In genomic region chr5:67010684-67011409, GRCh38 we compare ENCODE assay signal across 8 cellular contexts.
DNase-seq lines count a peak whose midpoint lies in the region; ATAC-seq, FAIRE-seq and TF ChIP-seq lines count a peak whose summit lies in the region.

No MANE protein-coding gene starts in this region.

- TF ChIP-seq EP300 in K562 (IDR thresholded peaks at IDR 0.05; ENCODE audit: low read length) (no peak), ovary (IDR thresholded peaks at IDR 0.05) (no peak)

- H3K4me1 ChIP-seq in K562 (replicated peaks in 1 of 2; ENCODE audit: control insufficient read depth in 2 of 2, insufficient read depth in 2 of 2, low read length in 2 of 2) (peaks cover 0 to 62% of the 10 kb centered on the region in 2 experiments; a peak in 4 of 5 replicates), muscle layer of colon (ENCODE audit: insufficient read depth, low read length) (peaks cover 60% of the 10 kb centered on the region), ovary (ENCODE audit: insufficient read depth) (peaks cover 11% of the 10 kb centered on the region)

- no peaks in the 10 kb centered on the region for H3K27me3 Mint-ChIP-seq in stimulated activated naive CD8-positive, alpha-beta T cell treated with anti-CD3 and anti-CD28 coated beads, Interleukin-15, amount 100 ng/mL, for 72 hours

- H3K4me1 Mint-ChIP-seq in stimulated activated naive CD8-positive, alpha-beta T cell treated with anti-CD3 and anti-CD28 coated beads, Interleukin-15, amount 100 ng/mL, for 72 hours: peaks cover 97% of the 10 kb centered on the region

- H3K4me3 ChIP-seq in K562: no peak overlapping the region
- H3K4me3 ChIP-seq in muscle layer of colon (ENCODE audit: low read depth in 1 of 2, low read length in 2 of 2): peak overlapping the region in 1 of 2 donors; percentile 12
- no peak overlapping the region for H3K4me3 ChIP-seq in ovary

- in situ Hi-C loops in K562 (cut with MboI): no loop called here

- H3K27ac Mint-ChIP-seq in stimulated activated naive CD8-positive, alpha-beta T cell treated with anti-CD3 and anti-CD28 coated beads, Interleukin-15, amount 100 ng/mL, for 72 hours: peak overlapping the region in 1 of 2 donors; percentile 33

- TF ChIP-seq RAD21 in K562 (CRISPR knock-in tag; conservative IDR thresholded peaks at IDR 0.05 in 1 of 2, IDR thresholded peaks at IDR 0.05 in 1 of 2): no peak

- TF ChIP-seq CTCF in K562 (IDR thresholded peaks at IDR 0.05 in 2 of 3, conservative IDR thresholded peaks at IDR 0.05 in 1 of 3; ENCODE audit: insufficient read depth in 2 of 3, low read depth in 1 of 3, low read length in 3 of 3) (no peak), ovary (IDR thresholded peaks at IDR 0.05) (no peak)

- CTCF ChIA-PET in K562 (lab: Yijun Ruan, JAX; ENCODE audit: low intra/inter-chr PET ratio): no interaction called here

- H3K27me3 ChIP-seq in K562 (ENCODE audit: control insufficient read depth in 2 of 2, insufficient read depth in 2 of 2, low read length in 2 of 2): no peaks in the 10 kb centered on the region
- H3K27me3 ChIP-seq in muscle layer of colon (ENCODE audit: control insufficient read depth in 1 of 2, insufficient read depth in 2 of 2, low read length in 2 of 2): no peaks in the 10 kb centered on the region
- H3K27me3 ChIP-seq in ovary: no peaks in the 10 kb centered on the region

- peak; percentile 18 for DNase-seq in stimulated activated naive CD8-positive, alpha-beta T cell treated with anti-CD3 and anti-CD28 coated beads, Interleukin-15, Interleukin-2, amounts not matched to agents 100 U/mL and 50 U/mL, for 24 hours
- DNase-seq in stimulated activated naive CD8-positive, alpha-beta T cell treated with anti-CD3 and anti-CD28 coated beads, Interleukin-15, amount 100 ng/mL, for 72 hours: no peak
- DNase-seq in K562 (ENCODE audit: extremely low read depth in 1 of 4, low spot score in 3 of 4) (no peak), ovary (no peak), iPS-NIHi7 (ENCODE audit: extremely low spot score) (no peak)

- H3K4me3 Mint-ChIP-seq in stimulated activated naive CD8-positive, alpha-beta T cell treated with anti-CD3 and anti-CD28 coated beads, Interleukin-15, amount 100 ng/mL, for 72 hours: no peak overlapping the region

- TF ChIP-seq POLR2A in K562 (conservative IDR thresholded peaks at IDR 0.05) (no peak), ovary (IDR thresholded peaks at IDR 0.05) (no peak)

- peak overlapping the region; percentile 17; the same call in 1 of the 2 replicates for H3K4me2 ChIP-seq in K562 (ENCODE audit: insufficient read depth, low read length)

- no peaks in the 10 kb centered on the region for H4K20me1 ChIP-seq in K562 (replicated peaks; ENCODE audit: control insufficient read depth, insufficient read depth, low read length)

- H2AFZ ChIP-seq in K562 (ENCODE audit: low read depth, low read length): no peak overlapping the region

- H3K79me2 ChIP-seq in K562 (ENCODE audit: control insufficient read depth, insufficient read depth, low read length): peaks cover 88% of the 10 kb centered on the region

- no peak overlapping the region for H3K27ac ChIP-seq in K562 (ENCODE audit: extremely low read depth, low read depth, low read length)
- peak overlapping the region; percentile 65 for H3K27ac ChIP-seq in muscle layer of colon (ENCODE audit: low read depth, low read length)
- no peak overlapping the region for H3K27ac ChIP-seq in ovary

- H3K9ac ChIP-seq in K562 (ENCODE audit: insufficient read depth in 1 of 2, low read depth in 2 of 2, low read length in 2 of 2) (peak overlapping the region in 1 of 2 experiments; percentile 72; a peak in 2 of 4 replicates), muscle layer of colon (ENCODE audit: low read length) (no peak overlapping the region)

- BruUV-seq in K562 (replicated peaks; lab: Mats Ljungman, UMichigan): no TSS peak

- POLR2A ChIA-PET in K562 (lab: Yijun Ruan, JAX): interaction anchor here (0.6 kb wide), 1 partner anchor 743 kb away, joined by 3 read pairs; no protein-coding TSS in a partner anchor

- no peak for FAIRE-seq in K562 (lab: Jason Lieb, UNC)

- no peaks in the 10 kb centered on the region for H3K9me3 Mint-ChIP-seq in stimulated activated naive CD8-positive, alpha-beta T cell treated with anti-CD3 and anti-CD28 coated beads, Interleukin-15, amount 100 ng/mL, for 72 hours

- 43% methylated on average over 7 of the region's 8 CpGs for WGBS in K562 (ENCODE audit: insufficient coverage, low coverage, missing lambda C conversion rate)
- 58 to 64% (median 60%) methylated on average over 8 of the region's 8 CpGs for WGBS in ovary, 3 donors

- H3K9me3 ChIP-seq in K562 (replicated peaks; ENCODE audit: control insufficient read depth, insufficient read depth, low read depth, low read length) (no peaks in the 10 kb centered on the region), muscle layer of colon (ENCODE audit: low read length) (no peaks in the 10 kb centered on the region), ovary (no peaks in the 10 kb centered on the region)

- H3K9me1 ChIP-seq in K562 (ENCODE audit: control insufficient read depth, insufficient read depth, low read length): peaks cover 4% of the 10 kb centered on the region

- ATAC-seq in stimulated activated naive CD8-positive, alpha-beta T cell treated with anti-CD3 and anti-CD28 coated beads, Interleukin-15, Interleukin-2, amounts not matched to agents 100 U/mL and 50 U/mL, for 24 hours: peak; percentile 45
- no peak for ATAC-seq in stimulated activated naive CD8-positive, alpha-beta T cell treated with anti-CD3 and anti-CD28 coated beads, Interleukin-15, amount 100 ng/mL, for 72 hours
- ATAC-seq in K562: peak; percentile 57
- ATAC-seq in HG03571 (IDR thresholded peaks at IDR 0.05; ENCODE audit: unreplicated experiment): no peak
- ATAC-seq in HG02759 (IDR thresholded peaks at IDR 0.05; ENCODE audit: unreplicated experiment): no peak

- no peaks in the 10 kb centered on the region; the same call in 2 of the 3 replicates for H3K36me3 ChIP-seq in K562 (ENCODE audit: control insufficient read depth, insufficient read depth, low read length)
- no peaks in the 10 kb centered on the region for H3K36me3 ChIP-seq in muscle layer of colon (ENCODE audit: insufficient read depth, low read length)
- H3K36me3 ChIP-seq in ovary: no peaks in the 10 kb centered on the region

- intact Hi-C loops in K562 (cut with micrococcal nuclease) (no loop called here), ovary (cut with DNase I) (no loop called here)

TF ChIP-seq in K562, 482 proteins besides CTCF, POLR2A, EP300 and RAD21:
- TF ChIP-seq ZNF639 (CRISPR knock-in tag; conservative IDR thresholded peaks at IDR 0.05 in 1 of 2, IDR thresholded peaks at IDR 0.05 in 1 of 2): no peak
- TF ChIP-seq ZMIZ1 (IDR thresholded peaks at IDR 0.05; ENCODE audit: low read depth in 2 of 2, low read length in 2 of 2): no peak
- no peak for TF ChIP-seq RBM34 (IDR thresholded peaks at IDR 0.05; ENCODE audit: borderline replicate concordance, insufficient read depth, low read length)
- TF ChIP-seq ZC3H4 (CRISPR knock-in tag; IDR thresholded peaks at IDR 0.05; ENCODE audit: borderline replicate concordance): no peak
- no peak for TF ChIP-seq SMARCB1 (IDR thresholded peaks at IDR 0.05; ENCODE audit: insufficient read length, low read depth)
- TF ChIP-seq CCAR2 (IDR thresholded peaks at IDR 0.05; ENCODE audit: low read depth, low read length): no peak
- TF ChIP-seq TAF1 (IDR thresholded peaks at IDR 0.05; ENCODE audit: control insufficient read depth, extremely low read depth, insufficient read depth, low read length, severe bottlenecking): no peak

Comparison
In these comparisons a context has a peak if more than half of its experiments do, and no peak if none do; other contexts are left out.
1. ATAC-seq: peak in stimulated activated naive CD8-positive, alpha-beta T cell treated with anti-CD3 and anti-CD28 coated beads, Interleukin-15, Interleukin-2, amounts not matched to agents 100 U/mL and 50 U/mL, for 24 hours (single experiment) and K562 (single experiment); none in stimulated activated naive CD8-positive, alpha-beta T cell treated with anti-CD3 and anti-CD28 coated beads, Interleukin-15, amount 100 ng/mL, for 72 hours (single experiment), HG03571 (single experiment) and HG02759 (single experiment).